ENCODE assay signal across 1 cellular context in genomic region chr1:245986404-245987221, GRCh38.
TF ChIP-seq lines count a peak whose summit lies in the region.

No MANE protein-coding gene starts in this region.

TF ChIP-seq in K562, 482 proteins besides CTCF, POLR2A, EP300 and RAD21 (continued from another document and continues in another):
- TF ChIP-seq, protein P1, sequence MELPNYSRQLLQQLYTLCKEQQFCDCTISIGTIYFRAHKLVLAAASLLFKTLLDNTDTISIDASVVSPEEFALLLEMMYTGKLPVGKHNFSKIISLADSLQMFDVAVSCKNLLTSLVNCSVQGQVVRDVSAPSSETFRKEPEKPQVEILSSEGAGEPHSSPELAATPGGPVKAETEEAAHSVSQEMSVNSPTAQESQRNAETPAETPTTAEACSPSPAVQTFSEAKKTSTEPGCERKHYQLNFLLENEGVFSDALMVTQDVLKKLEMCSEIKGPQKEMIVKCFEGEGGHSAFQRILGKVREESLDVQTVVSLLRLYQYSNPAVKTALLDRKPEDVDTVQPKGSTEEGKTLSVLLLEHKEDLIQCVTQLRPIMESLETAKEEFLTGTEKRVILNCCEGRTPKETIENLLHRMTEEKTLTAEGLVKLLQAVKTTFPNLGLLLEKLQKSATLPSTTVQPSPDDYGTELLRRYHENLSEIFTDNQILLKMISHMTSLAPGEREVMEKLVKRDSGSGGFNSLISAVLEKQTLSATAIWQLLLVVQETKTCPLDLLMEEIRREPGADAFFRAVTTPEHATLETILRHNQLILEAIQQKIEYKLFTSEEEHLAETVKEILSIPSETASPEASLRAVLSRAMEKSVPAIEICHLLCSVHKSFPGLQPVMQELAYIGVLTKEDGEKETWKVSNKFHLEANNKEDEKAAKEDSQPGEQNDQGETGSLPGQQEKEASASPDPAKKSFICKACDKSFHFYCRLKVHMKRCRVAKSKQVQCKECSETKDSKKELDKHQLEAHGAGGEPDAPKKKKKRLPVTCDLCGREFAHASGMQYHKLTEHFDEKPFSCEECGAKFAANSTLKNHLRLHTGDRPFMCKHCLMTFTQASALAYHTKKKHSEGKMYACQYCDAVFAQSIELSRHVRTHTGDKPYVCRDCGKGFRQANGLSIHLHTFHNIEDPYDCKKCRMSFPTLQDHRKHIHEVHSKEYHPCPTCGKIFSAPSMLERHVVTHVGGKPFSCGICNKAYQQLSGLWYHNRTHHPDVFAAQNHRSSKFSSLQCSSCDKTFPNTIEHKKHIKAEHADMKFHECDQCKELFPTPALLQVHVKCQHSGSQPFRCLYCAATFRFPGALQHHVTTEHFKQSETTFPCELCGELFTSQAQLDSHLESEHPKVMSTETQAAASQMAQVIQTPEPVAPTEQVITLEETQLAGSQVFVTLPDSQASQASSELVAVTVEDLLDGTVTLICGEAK (IDR thresholded peaks at IDR 0.05), result 0 out of 2 replicates have a peak, but pooled peaks have one; percentile 34
- TF ChIP-seq, protein P1 (CRISPR knock-in tag; IDR thresholded peaks at IDR 0.05), result no peak
- TF ChIP-seq HMG20B (CRISPR knock-in tag; IDR thresholded peaks at IDR 0.05) (no peak), NFIC (IDR thresholded peaks at IDR 0.05) (no peak), CUX1 (CRISPR knock-in tag; IDR thresholded peaks at IDR 0.05) (no peak), TCF3 (CRISPR knock-in tag; IDR thresholded peaks at IDR 0.05) (0 out of 2 replicates have a peak, but pooled peaks have one; percentile 15), GTF2E2 (tag; IDR thresholded peaks at IDR 0.05) (peak; percentile 64; the same call in 1 of the 2 replicates), MAZ (CRISPR knock-in tag; conservative IDR thresholded peaks at IDR 0.05 in 1 of 2, IDR thresholded peaks at IDR 0.05 in 1 of 2) (peak in 1 of 2 experiments; percentile 19; a peak in 1 of 4 replicates), STAT6 (CRISPR knock-in tag; IDR thresholded peaks at IDR 0.05) (peak; percentile 75; the same call in 1 of the 2 replicates), TBP (optimal IDR thresholded peaks at IDR 0.05; ENCODE audit: low read depth, low read length) (peak; percentile 40)
- TF ChIP-seq, protein P2, sequence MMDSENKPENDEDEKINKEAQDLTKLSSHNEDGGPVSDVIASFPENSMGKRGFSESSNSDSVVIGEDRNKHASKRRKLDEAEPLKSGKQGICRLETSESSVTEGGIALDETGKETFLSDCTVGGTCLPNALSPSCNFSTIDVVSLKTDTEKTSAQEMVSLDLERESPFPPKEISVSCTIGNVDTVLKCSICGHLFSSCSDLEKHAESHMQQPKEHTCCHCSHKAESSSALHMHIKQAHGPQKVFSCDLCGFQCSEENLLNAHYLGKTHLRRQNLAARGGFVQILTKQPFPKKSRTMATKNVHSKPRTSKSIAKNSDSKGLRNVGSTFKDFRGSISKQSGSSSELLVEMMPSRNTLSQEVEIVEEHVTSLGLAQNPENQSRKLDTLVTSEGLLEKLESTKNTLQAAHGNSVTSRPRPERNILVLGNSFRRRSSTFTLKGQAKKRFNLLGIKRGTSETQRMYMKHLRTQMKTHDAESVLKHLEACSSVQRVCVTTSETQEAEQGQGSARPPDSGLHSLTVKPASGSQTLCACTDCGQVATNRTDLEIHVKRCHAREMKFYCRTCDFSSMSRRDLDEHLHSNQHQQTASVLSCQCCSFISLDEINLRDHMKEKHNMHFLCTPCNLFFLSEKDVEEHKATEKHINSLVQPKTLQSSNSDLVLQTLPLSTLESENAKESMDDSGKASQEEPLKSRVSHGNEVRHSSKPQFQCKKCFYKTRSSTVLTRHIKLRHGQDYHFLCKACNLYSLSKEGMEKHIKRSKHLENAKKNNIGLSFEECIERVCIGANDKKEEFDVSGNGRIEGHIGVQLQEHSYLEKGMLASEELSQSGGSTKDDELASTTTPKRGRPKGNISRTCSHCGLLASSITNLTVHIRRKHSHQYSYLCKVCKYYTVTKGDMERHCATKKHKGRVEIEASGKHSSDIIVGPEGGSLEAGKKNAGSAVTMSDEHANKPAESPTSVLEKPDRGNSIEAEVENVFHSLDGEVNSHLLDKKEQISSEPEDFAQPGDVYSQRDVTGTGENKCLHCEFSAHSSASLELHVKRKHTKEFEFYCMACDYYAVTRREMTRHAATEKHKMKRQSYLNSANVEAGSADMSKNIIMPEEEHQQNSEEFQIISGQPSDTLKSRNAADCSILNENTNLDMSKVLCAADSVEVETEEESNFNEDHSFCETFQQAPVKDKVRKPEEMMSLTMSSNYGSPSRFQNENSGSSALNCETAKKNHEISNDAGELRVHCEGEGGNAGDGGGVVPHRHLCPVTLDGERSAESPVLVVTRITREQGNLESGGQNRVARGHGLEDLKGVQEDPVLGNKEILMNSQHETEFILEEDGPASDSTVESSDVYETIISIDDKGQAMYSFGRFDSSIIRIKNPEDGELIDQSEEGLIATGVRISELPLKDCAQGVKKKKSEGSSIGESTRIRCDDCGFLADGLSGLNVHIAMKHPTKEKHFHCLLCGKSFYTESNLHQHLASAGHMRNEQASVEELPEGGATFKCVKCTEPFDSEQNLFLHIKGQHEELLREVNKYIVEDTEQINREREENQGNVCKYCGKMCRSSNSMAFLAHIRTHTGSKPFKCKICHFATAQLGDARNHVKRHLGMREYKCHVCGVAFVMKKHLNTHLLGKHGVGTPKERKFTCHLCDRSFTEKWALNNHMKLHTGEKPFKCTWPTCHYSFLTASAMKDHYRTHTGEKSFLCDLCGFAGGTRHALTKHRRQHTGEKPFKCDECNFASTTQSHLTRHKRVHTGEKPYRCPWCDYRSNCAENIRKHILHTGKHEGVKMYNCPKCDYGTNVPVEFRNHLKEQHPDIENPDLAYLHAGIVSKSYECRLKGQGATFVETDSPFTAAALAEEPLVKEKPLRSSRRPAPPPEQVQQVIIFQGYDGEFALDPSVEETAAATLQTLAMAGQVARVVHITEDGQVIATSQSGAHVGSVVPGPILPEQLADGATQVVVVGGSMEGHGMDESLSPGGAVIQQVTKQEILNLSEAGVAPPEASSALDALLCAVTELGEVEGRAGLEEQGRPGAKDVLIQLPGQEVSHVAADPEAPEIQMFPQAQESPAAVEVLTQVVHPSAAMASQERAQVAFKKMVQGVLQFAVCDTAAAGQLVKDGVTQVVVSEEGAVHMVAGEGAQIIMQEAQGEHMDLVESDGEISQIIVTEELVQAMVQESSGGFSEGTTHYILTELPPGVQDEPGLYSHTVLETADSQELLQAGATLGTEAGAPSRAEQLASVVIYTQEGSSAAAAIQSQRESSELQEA (IDR thresholded peaks at IDR 0.05; ENCODE audit: low read depth), result no peak
- TF ChIP-seq, protein P3, sequence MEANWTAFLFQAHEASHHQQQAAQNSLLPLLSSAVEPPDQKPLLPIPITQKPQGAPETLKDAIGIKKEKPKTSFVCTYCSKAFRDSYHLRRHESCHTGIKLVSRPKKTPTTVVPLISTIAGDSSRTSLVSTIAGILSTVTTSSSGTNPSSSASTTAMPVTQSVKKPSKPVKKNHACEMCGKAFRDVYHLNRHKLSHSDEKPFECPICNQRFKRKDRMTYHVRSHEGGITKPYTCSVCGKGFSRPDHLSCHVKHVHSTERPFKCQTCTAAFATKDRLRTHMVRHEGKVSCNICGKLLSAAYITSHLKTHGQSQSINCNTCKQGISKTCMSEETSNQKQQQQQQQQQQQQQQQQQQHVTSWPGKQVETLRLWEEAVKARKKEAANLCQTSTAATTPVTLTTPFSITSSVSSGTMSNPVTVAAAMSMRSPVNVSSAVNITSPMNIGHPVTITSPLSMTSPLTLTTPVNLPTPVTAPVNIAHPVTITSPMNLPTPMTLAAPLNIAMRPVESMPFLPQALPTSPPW (CRISPR knock-in tag; IDR thresholded peaks at IDR 0.05), result peak; percentile 31
- TF ChIP-seq, protein P4, sequence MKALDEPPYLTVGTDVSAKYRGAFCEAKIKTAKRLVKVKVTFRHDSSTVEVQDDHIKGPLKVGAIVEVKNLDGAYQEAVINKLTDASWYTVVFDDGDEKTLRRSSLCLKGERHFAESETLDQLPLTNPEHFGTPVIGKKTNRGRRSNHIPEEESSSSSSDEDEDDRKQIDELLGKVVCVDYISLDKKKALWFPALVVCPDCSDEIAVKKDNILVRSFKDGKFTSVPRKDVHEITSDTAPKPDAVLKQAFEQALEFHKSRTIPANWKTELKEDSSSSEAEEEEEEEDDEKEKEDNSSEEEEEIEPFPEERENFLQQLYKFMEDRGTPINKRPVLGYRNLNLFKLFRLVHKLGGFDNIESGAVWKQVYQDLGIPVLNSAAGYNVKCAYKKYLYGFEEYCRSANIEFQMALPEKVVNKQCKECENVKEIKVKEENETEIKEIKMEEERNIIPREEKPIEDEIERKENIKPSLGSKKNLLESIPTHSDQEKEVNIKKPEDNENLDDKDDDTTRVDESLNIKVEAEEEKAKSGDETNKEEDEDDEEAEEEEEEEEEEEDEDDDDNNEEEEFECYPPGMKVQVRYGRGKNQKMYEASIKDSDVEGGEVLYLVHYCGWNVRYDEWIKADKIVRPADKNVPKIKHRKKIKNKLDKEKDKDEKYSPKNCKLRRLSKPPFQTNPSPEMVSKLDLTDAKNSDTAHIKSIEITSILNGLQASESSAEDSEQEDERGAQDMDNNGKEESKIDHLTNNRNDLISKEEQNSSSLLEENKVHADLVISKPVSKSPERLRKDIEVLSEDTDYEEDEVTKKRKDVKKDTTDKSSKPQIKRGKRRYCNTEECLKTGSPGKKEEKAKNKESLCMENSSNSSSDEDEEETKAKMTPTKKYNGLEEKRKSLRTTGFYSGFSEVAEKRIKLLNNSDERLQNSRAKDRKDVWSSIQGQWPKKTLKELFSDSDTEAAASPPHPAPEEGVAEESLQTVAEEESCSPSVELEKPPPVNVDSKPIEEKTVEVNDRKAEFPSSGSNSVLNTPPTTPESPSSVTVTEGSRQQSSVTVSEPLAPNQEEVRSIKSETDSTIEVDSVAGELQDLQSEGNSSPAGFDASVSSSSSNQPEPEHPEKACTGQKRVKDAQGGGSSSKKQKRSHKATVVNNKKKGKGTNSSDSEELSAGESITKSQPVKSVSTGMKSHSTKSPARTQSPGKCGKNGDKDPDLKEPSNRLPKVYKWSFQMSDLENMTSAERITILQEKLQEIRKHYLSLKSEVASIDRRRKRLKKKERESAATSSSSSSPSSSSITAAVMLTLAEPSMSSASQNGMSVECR (CRISPR knock-in tag; IDR thresholded peaks at IDR 0.05), result no peak
